ENCODE assay signal across 27 cellular contexts in the genomic region with DNA sequence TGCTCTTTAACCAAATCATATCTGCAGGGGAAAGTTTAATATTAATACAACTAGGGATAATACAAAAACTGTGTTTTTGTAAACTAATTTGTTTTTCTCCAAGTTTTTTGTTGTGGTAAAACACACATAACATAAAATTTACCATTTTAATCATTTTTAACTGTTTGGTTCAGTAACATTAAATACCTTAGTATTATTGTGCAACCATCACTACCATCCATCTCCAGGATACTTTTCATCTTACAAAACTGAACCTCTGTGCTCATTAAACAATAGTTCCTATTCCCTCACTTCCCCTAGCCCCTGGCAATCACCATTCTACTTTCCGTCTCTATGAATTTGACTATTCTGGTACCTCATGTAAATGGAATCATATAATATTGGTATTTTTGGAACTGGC. TPM values are rescaled to one million over a fixed set of nuclear protein-coding genes. Genes with fewer than 3 reads are reported as not detected.
"Had no signal": no experiment of that assay in that cellular context is flagged by ENCODE, and none has a peak within 500 bp of the region (broad histone marks: within the 10 kb centered on the region; RNA-seq: fewer than 3 reads in every experiment).

No MANE protein-coding gene starts in this region.

- H3K4me1 ChIP-seq: stomach, suprapubic skin, testis, thyroid gland, tibial artery, tibial nerve, transverse colon, upper lobe of left lung, upper lobe of right lung, uterus, vagina had no signal

- H3K4me3 ChIP-seq: stomach, suprapubic skin, testis, thoracic aorta, thyroid gland, tibial artery, tibial nerve, transverse colon, upper lobe of left lung, upper lobe of right lung, uterus, vagina had no signal

- H3K9me3 ChIP-seq: stomach, suprapubic skin, testis, thoracic aorta, thyroid gland, tibial artery, tibial nerve, transverse colon, upper lobe of left lung, upper lobe of right lung, uterus, vagina had no signal

- FAIRE-seq: urothelium cell line had no signal

- H3K36me3 ChIP-seq: stomach, suprapubic skin, thoracic aorta, thyroid gland, tibial artery, tibial nerve, transverse colon, upper lobe of left lung, upper lobe of right lung, uterus, vagina had no signal

- H3K27me3 ChIP-seq: stomach, suprapubic skin, testis, thyroid gland, tibial artery, tibial nerve, transverse colon, upper lobe of left lung, upper lobe of right lung, uterus, vagina had no signal

- ATAC-seq: stimulated activated effector memory CD8-positive, alpha-beta T cell treated with anti-CD3 and anti-CD28 coated beads, Interleukin-12 subunit alpha, Interleukin-12 subunit beta, amount 100 ng/mL, for 72 hours; stimulated activated memory B cell treated with anti-CD40 and anti-IgM and Interleukin-4, amounts not matched to agents 10 μg/mL and 1 μg/mL and 100 μg/mL, for 72 hours; stimulated activated naive B cell treated with anti-CD40 and anti-IgM and Interleukin-4, amounts not matched to agents 10 μg/mL and 1 μg/mL and 100 μg/mL, for 72 hours; stimulated activated naive CD8-positive, alpha-beta T cell treated with anti-CD3 and anti-CD28 coated beads, Interleukin-15, amount 100 ng/mL, for 72 hours; stimulated activated naive CD8-positive, alpha-beta T cell treated with anti-CD3 and anti-CD28 coated beads, Interleukin-15, Interleukin-2, amounts not matched to agents 100 U/mL and 50 U/mL, for 24 hours; upper lobe of right lung had no signal

- H3K27ac ChIP-seq: stomach, suprapubic skin, testis, thoracic aorta, thyroid gland, tibial artery, tibial nerve, transverse colon, upper lobe of left lung, upper lobe of right lung, uterus, vagina had no signal

- DNase-seq: stimulated activated CD4-positive, alpha-beta T cell treated with anti-CD3 and anti-CD28 coated beads, Interleukin-2, amount 100 ng/mL, for 48 hours; stimulated activated CD4-positive, alpha-beta T cell treated with anti-CD3 and anti-CD28 coated beads, Interleukin-4, amount 100 ng/mL, for 1 hour; stimulated activated CD4-positive, alpha-beta T cell treated with anti-CD3 and anti-CD28 coated beads, Interleukin-4, amount 100 ng/mL, for 24 hours; stimulated activated CD4-positive, alpha-beta T cell treated with anti-CD3 and anti-CD28 coated beads, Interleukin-4, amount 100 ng/mL, for 4 hours; stimulated activated CD8-positive, alpha-beta memory T cell treated with anti-CD3 and anti-CD28 coated beads, Interleukin-4, amount 100 ng/mL, for 48 hours; stimulated activated naive B cell treated with anti-CD40 and anti-IgM and Interleukin-4, amounts not matched to agents 10 μg/mL and 1 μg/mL and 100 μg/mL, for 72 hours; stimulated activated naive CD4-positive, alpha-beta T cell; stimulated activated naive CD4-positive, alpha-beta T cell treated with Interleukin-2 at 50 U/mL for 16 hours; stimulated activated naive CD8-positive, alpha-beta T cell treated with anti-CD3 and anti-CD28 coated beads, Interleukin-15, amount 100 ng/mL, for 72 hours; stimulated activated naive CD8-positive, alpha-beta T cell treated with anti-CD3 and anti-CD28 coated beads, Interleukin-15, Interleukin-2, amounts not matched to agents 100 U/mL and 50 U/mL, for 24 hours; stomach; substantia nigra; testis; thyroid gland; tibial artery; transverse colon; trophoblast cell; upper lobe of left lung; upper lobe of right lung; uterus had no signal

RNA-seq across cellular contexts. Expression of gene BEND6, which starts 15.9 kb away (rescaled TPM):
- total RNA-seq: suprapubic skin had no signal
